9 cellular contexts compared by ENCODE assay signal in genomic region chr3:126357299-126358037, GRCh38. TPM values are rescaled to one million over a fixed set of nuclear protein-coding genes. Genes with fewer than 3 reads are reported as not detected.
DNase-seq lines count a peak whose midpoint lies in the region; ATAC-seq and FAIRE-seq lines count a peak whose summit lies in the region.
"Had no signal": no experiment of that assay in that cellular context is flagged by ENCODE, and none has a peak within 500 bp of the region (broad histone marks: within the 10 kb centered on the region; RNA-seq: fewer than 3 reads in every experiment).

KLF15 (minus strand) TSS chr3:126357408; CDS start chr3:126352922, 4,486 bp downstream.

- H3K23ac ChIP-seq in neuronal stem cell (ENCODE audit: low read depth, low read length, poor library complexity) = peak within 1 kb of the TSS; percentile 96

- H3K4me3 ChIP-seq in SJCRH30 (peak within 1 kb of the TSS; percentile 64), neuronal stem cell (ENCODE audit: low read length in 2 of 2) (peak within 1 kb of the TSS; percentile 67 to 92)

- H3K27ac ChIP-seq in SJCRH30 (no peak within 1 kb of the TSS), neuronal stem cell (replicated peaks; ENCODE audit: low read length) (no peak within 1 kb of the TSS)

- DNase-seq in D341Med (ENCODE audit: low spot score) (peak; percentile 98), SJCRH30 (peak; percentile 74 to 85), frontal cortex (ENCODE audit: low spot score in 2 of 2) (peak; percentile 97 to 99), neuronal stem cell (ENCODE audit: low spot score) (peak; percentile 84), stromal cell of bone marrow (ENCODE audit: low read depth) (peak; percentile 56)
- DNase-seq in activated naive CD4-positive, alpha-beta T cell treated with anti-CD3 and anti-CD28 coated beads for 36 hours = peak; percentile 76

- peak within 1 kb of the TSS; percentile 90 for H3K9ac ChIP-seq in neuronal stem cell (ENCODE audit: low read depth, low read length, poor library complexity)

- peak within 1 kb of the TSS; percentile 100 for H3K4me2 ChIP-seq in neuronal stem cell (ENCODE audit: insufficient read depth, low read length, poor library complexity, severe bottlenecking)

- no peaks in the 10 kb centered on the region for H3K4me1 ChIP-seq in SJCRH30
- peaks cover 13 to 14% of the 10 kb centered on the region in 2 donors for H3K4me1 ChIP-seq in neuronal stem cell (ENCODE audit: control insufficient read depth in 2 of 2, insufficient read depth in 1 of 2, low read depth in 1 of 2, low read length in 2 of 2)

- H4K91ac ChIP-seq in neuronal stem cell (ENCODE audit: low read depth, low read length, poor library complexity) = peak within 1 kb of the TSS; percentile 75

- H3K36me3 ChIP-seq in SJCRH30 (no peaks in the 10 kb centered on the region), neuronal stem cell (replicated peaks in 1 of 2; ENCODE audit: control insufficient read depth in 2 of 2, insufficient read depth in 2 of 2, low read length in 2 of 2) (no peaks in the 10 kb centered on the region)

- no peak within 1 kb of the TSS for H2BK12ac ChIP-seq in neuronal stem cell (ENCODE audit: low read length)

- WGBS in neuronal stem cell (ENCODE audit: extremely low coverage in 2 of 2, insufficient read length in 2 of 2, insufficient replicate concordance in 1 of 2), 2 donors = no CpG with 5 or more reads among the region's 86 CpGs

- H3K18ac ChIP-seq in neuronal stem cell (ENCODE audit: low read length) = peak within 1 kb of the TSS; percentile 97

- peak within 1 kb of the TSS; percentile 94 for H2BK15ac ChIP-seq in neuronal stem cell (ENCODE audit: low read length)

- H3K9me3 Mint-ChIP-seq in IgD-negative memory B cell = no peaks in the 10 kb centered on the region
- no peaks in the 10 kb centered on the region for H3K9me3 Mint-ChIP-seq in activated naive CD4-positive, alpha-beta T cell treated with anti-CD3 and anti-CD28 coated beads for 36 hours

- intact Hi-C loops in activated naive CD4-positive, alpha-beta T cell treated with anti-CD3 and anti-CD28 coated beads for 36 hours (cut with micrococcal nuclease) = loop anchor here (1.0 to 10.0 kb wide), 4 partner anchors 117 to 627 kb away; partner anchors contain the start of genes PLXNA1, SLC41A3 and ZXDC

- H3K4me3 Mint-ChIP-seq in IgD-negative memory B cell = peak within 1 kb of the TSS; percentile 81 to 97 (median 92)
- H3K4me3 Mint-ChIP-seq in activated naive CD4-positive, alpha-beta T cell treated with anti-CD3 and anti-CD28 coated beads for 36 hours = peak within 1 kb of the TSS; percentile 82

- peak within 1 kb of the TSS; percentile 49 for H2AK5ac ChIP-seq in neuronal stem cell (ENCODE audit: low read depth, low read length)

- H3K9me3 ChIP-seq in SJCRH30 (replicated peaks) (no peaks in the 10 kb centered on the region), neuronal stem cell (replicated peaks in 1 of 2; ENCODE audit: control insufficient read depth in 2 of 2, insufficient read depth in 1 of 2, low read depth in 1 of 2, low read length in 2 of 2) (peaks cover 4 to 13% of the 10 kb centered on the region in 2 donors)

- peak within 1 kb of the TSS in 1 of 3 donors; percentile 74 for H3K27ac Mint-ChIP-seq in IgD-negative memory B cell
- peak within 1 kb of the TSS; percentile 65 for H3K27ac Mint-ChIP-seq in activated naive CD4-positive, alpha-beta T cell treated with anti-CD3 and anti-CD28 coated beads for 36 hours

- no peaks in the 10 kb centered on the region for H3K36me3 Mint-ChIP-seq in IgD-negative memory B cell
- H3K36me3 Mint-ChIP-seq in activated naive CD4-positive, alpha-beta T cell treated with anti-CD3 and anti-CD28 coated beads for 36 hours (ENCODE audit: low read depth) = no peaks in the 10 kb centered on the region

- peak within 1 kb of the TSS; percentile 95 for H3K14ac ChIP-seq in neuronal stem cell (ENCODE audit: low read length)

- CTCF ChIA-PET in activated naive CD4-positive, alpha-beta T cell treated with anti-CD3 and anti-CD28 coated beads for 36 hours (lab: Charles Lee) = no interaction called here

- peak within 1 kb of the TSS; percentile 99 for H2AFZ ChIP-seq in neuronal stem cell (ENCODE audit: low read length)

- peak within 1 kb of the TSS; percentile 6 for H4K8ac ChIP-seq in neuronal stem cell (ENCODE audit: low read depth, low read length)

- peaks cover 5% of the 10 kb centered on the region for H3K79me1 ChIP-seq in neuronal stem cell (ENCODE audit: low read depth, low read length)

- no peak for FAIRE-seq in frontal cortex (lab: Jason Lieb, UNC)
- FAIRE-seq: islet of Langerhans had no signal

- H3K27me3 Mint-ChIP-seq in IgD-negative memory B cell = peaks cover 37% of the 10 kb centered on the region
- H3K27me3 Mint-ChIP-seq in activated naive CD4-positive, alpha-beta T cell treated with anti-CD3 and anti-CD28 coated beads for 36 hours (ENCODE audit: low read depth) = peaks cover 41% of the 10 kb centered on the region

- peaks cover 0 to 14% (median 3%) of the 10 kb centered on the region in 3 donors for H3K4me1 Mint-ChIP-seq in IgD-negative memory B cell
- peaks cover 10% of the 10 kb centered on the region for H3K4me1 Mint-ChIP-seq in activated naive CD4-positive, alpha-beta T cell treated with anti-CD3 and anti-CD28 coated beads for 36 hours (ENCODE audit: low read depth)

- H3K4ac ChIP-seq in neuronal stem cell (ENCODE audit: low read length) = peak within 1 kb of the TSS; percentile 87

- no peak within 1 kb of the TSS for H2BK5ac ChIP-seq in neuronal stem cell (ENCODE audit: low read length)

- no peaks in the 10 kb centered on the region for H3K27me3 ChIP-seq in SJCRH30
- peaks cover 0 to 29% (median 9%) of the 10 kb centered on the region in 3 experiments for H3K27me3 ChIP-seq in neuronal stem cell (ENCODE audit: control insufficient read depth in 3 of 3, insufficient read depth in 3 of 3, low read depth in 1 of 3, low read length in 3 of 3)

- H2BK120ac ChIP-seq in neuronal stem cell (ENCODE audit: low read depth, low read length) = peak within 1 kb of the TSS; percentile 26

- peak; percentile 82 for ATAC-seq in GM21576 (IDR thresholded peaks at IDR 0.05; ENCODE audit: unreplicated experiment)

RNA-seq across cellular contexts. Expression of gene KLF15, which starts in this region (rescaled TPM):
- not detected for polyA plus RNA-seq in IgD-negative memory B cell
- 3.2 and 3.3 TPM in 2 replicates for total RNA-seq in SJCRH30 (2014; rRNA removed; shearing (Covaris generic))
- total RNA-seq in activated naive CD4-positive, alpha-beta T cell treated with anti-CD3 and anti-CD28 coated beads for 36 hours = under 1 TPM; 0.62 to 0.89 TPM
- 2.0 TPM for total RNA-seq in frontal cortex
- polyA plus RNA-seq in neuronal stem cell (2013, experiment 1 of 2) = 6.0 TPM
- polyA plus RNA-seq in neuronal stem cell (2013, experiment 2 of 2) = 5.6 TPM

Comparison
In these comparisons a context has a peak if more than half of its experiments do, and no peak if none do; other contexts are left out.
1. Peak in DNase-seq in activated naive CD4-positive, alpha-beta T cell treated with anti-CD3 and anti-CD28 coated beads for 36 hours; RNA of the gene not detected or under 1 TPM.